In the genomic region with DNA sequence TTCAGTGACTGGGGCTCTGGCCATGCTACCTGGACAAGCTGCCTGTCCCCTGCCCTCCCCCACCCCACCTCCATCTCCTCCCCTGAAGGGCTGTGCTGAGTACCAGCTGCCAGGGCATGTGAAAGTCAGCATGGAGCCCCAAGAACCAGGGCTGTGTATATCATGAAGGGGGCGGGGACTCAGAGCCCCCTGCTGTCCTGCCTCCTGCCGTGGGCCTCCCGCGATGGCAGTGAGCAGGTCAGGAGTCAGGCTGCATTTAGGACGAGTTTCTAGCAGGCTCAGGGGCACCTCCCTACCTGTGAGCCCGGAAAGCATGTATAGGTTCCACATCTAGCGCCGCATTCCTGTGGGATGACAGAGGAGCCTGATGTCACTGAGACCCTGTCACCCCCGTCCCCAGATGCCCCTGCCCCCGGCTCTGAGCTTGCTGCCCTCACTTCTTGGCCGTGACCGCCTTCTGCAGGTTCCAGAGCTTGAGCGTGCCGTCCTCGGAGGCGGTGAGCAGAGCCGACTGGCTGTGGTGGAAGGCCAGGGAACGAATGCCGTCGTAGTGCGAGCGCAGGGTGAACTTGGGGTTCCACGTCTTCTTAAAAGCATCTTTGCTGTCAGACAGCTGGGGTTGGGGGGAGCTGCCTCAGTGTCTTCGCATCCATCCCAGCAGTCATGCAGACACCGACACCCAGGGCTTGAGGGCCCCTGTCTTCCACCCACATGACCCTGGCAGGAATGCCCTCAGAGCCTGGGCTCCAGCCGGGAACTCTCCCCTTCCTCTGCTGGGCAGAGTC, we compare ENCODE assay signal across 16 cellular contexts. TPM values are rescaled to one million over a fixed set of nuclear protein-coding genes. Genes with fewer than 3 reads are reported as not detected.
DNase-seq lines count a peak whose midpoint lies in the region; ATAC-seq and TF ChIP-seq lines count a peak whose summit lies in the region.
"Had no signal": no experiment of that assay in that cellular context is flagged by ENCODE, and none has a peak within 500 bp of the region (broad histone marks: within the 10 kb centered on the region; RNA-seq: fewer than 3 reads in every experiment).

No MANE protein-coding gene starts in this region.

- no peak overlapping the region for H2AFZ ChIP-seq in Karpas-422 (ENCODE audit: low read length)

- H3K4me1 Mint-ChIP-seq in Caco-2 (ENCODE audit: low read depth, unreplicated experiment) (peaks cover 19% of the 10 kb centered on the region), neural crest cell (peaks cover 7% of the 10 kb centered on the region)

- H3K36me3 ChIP-seq in Caco-2 (ENCODE audit: control insufficient read depth, insufficient read depth, low read length) = peaks cover 9% of the 10 kb centered on the region
- H3K36me3 ChIP-seq in Karpas-422 (ENCODE audit: insufficient read depth, low read length) = peaks cover 20% of the 10 kb centered on the region

- DNase-seq in Caco-2 (peak in 1 of 2 experiments; percentile 34), Karpas-422 (peak; percentile 39), neural crest cell (ENCODE audit: low read depth, low spot score) (no peak), activated gamma-delta T cell treated with Interleukin-2 at 50 U/mL for 16 hours (no peak)
- DNase-seq: C1 segment of cervical spinal cord, DMS53, GOT3, HFFc6, Kasumi-1, NCI-H2029 treated with DMSO at 0.1 percent for 48 hours, NCI-H510A treated with DMSO at 0.1 percent for 48 hours, Peyer's patch had no signal

- no peak overlapping the region for H3K4me2 ChIP-seq in Karpas-422 (ENCODE audit: low read depth, low read length, poor library complexity, severe bottlenecking)

- ATAC-seq in GM19328 (IDR thresholded peaks at IDR 0.05; ENCODE audit: unreplicated experiment) (no peak), HG03565 (IDR thresholded peaks at IDR 0.05; ENCODE audit: unreplicated experiment) (no peak), HG03025 (IDR thresholded peaks at IDR 0.05; ENCODE audit: low FRiP score, unreplicated experiment) (no peak)

- H3K9me3 ChIP-seq in Caco-2 (no peaks in the 10 kb centered on the region), Karpas-422 (ENCODE audit: low read length) (no peaks in the 10 kb centered on the region)
- H3K9me3 ChIP-seq: Peyer's patch had no signal

- peaks cover 6% of the 10 kb centered on the region; the same call in 1 of the 2 replicates for H3K4me1 ChIP-seq in Caco-2
- H3K4me1 ChIP-seq in Karpas-422 (ENCODE audit: low read length) = peaks cover 38% of the 10 kb centered on the region

- H3K36me3 Mint-ChIP-seq in Caco-2 (ENCODE audit: insufficient read depth, unreplicated experiment) (peaks cover 90% of the 10 kb centered on the region), neural crest cell (ENCODE audit: low read depth) (peaks cover 8% of the 10 kb centered on the region)

- intact Hi-C loops in Caco-2 (cut with micrococcal nuclease; ENCODE audit: unreplicated experiment) = no loop called here

- CTCF ChIA-PET in Caco-2 (lab: Charles Lee) = no interaction called here

- no peaks in the 10 kb centered on the region for H3K27me3 ChIP-seq in Caco-2 (replicated peaks; ENCODE audit: control insufficient read depth, insufficient read depth, low read length)
- no peaks in the 10 kb centered on the region for H3K27me3 ChIP-seq in Karpas-422 (ENCODE audit: low read length)
- H3K27me3 ChIP-seq: Peyer's patch had no signal

- H3K9ac ChIP-seq in Karpas-422 (ENCODE audit: low read length) = no peak overlapping the region

- H3K9me2 ChIP-seq in Karpas-422 (replicated peaks; ENCODE audit: insufficient read depth, low read length) = no peaks in the 10 kb centered on the region

- TF ChIP-seq CTCF in Caco-2 (IDR thresholded peaks at IDR 0.05; ENCODE audit: insufficient read depth in 1 of 2, low read depth in 1 of 2, low read length in 1 of 2, severe bottlenecking in 1 of 2, unreplicated experiment in 1 of 2) = no peak
- no peak for TF ChIP-seq CTCF in neural crest cell (conservative IDR thresholded peaks at IDR 0.05)

- POLR2A ChIA-PET in Caco-2 (lab: Charles Lee) = no interaction called here

- H3K27ac ChIP-seq in Karpas-422 (ENCODE audit: low read length) (no peak overlapping the region), cingulate gyrus (ENCODE audit: low read depth, low read length) (peak overlapping the region; percentile 49)
- H3K27ac ChIP-seq: Peyer's patch had no signal

- no peak overlapping the region for H3K4me3 Mint-ChIP-seq in Caco-2 (ENCODE audit: unreplicated experiment)
- no peak overlapping the region for H3K4me3 Mint-ChIP-seq in neural crest cell
- H3K4me3 Mint-ChIP-seq: HFFc6 had no signal

- H3K79me2 ChIP-seq in Karpas-422 (ENCODE audit: low read length) = peaks cover 19% of the 10 kb centered on the region

- H3K4me3 ChIP-seq in Caco-2 (ENCODE audit: low read depth, low read length) (no peak overlapping the region), Karpas-422 (ENCODE audit: low read length) (no peak overlapping the region)
- H3K4me3 ChIP-seq: Peyer's patch had no signal

- H3K27me3 Mint-ChIP-seq in Caco-2 (ENCODE audit: insufficient read depth, unreplicated experiment) (no peaks in the 10 kb centered on the region), neural crest cell (ENCODE audit: low read depth) (no peaks in the 10 kb centered on the region)

- H3K9me3 Mint-ChIP-seq in Caco-2 (ENCODE audit: unreplicated experiment) (no peaks in the 10 kb centered on the region), neural crest cell (no peaks in the 10 kb centered on the region)
- H3K9me3 Mint-ChIP-seq: HFFc6 had no signal

- BruUV-seq in Caco-2 (replicated peaks; lab: Mats Ljungman, UMichigan) = no TSS peak

- peak overlapping the region; percentile 22 for H3K27ac Mint-ChIP-seq in Caco-2 (ENCODE audit: unreplicated experiment)
- H3K27ac Mint-ChIP-seq in neural crest cell (ENCODE audit: unreplicated experiment) = peak overlapping the region; percentile 50
- H3K27ac Mint-ChIP-seq: HFFc6 had no signal

- H4K20me1 ChIP-seq in Karpas-422 (ENCODE audit: insufficient read depth, low read depth, low read length) = peaks cover 31% of the 10 kb centered on the region

RNA-seq across cellular contexts. Expression of a gene that starts 8.3 kb away (rescaled TPM):
- total RNA-seq in Caco-2 (2022) (45.4 and 48.4 TPM in 2 replicates), neural crest cell (55.5 and 57.2 TPM in 2 replicates)
- 20.0 and 34.6 TPM in 2 replicates for total RNA-seq in Karpas-422 (2014; rRNA removed; shearing (Covaris generic); ENCODE audit: low replicate concordance)

RNA-seq across cellular contexts. Expression of a gene that starts 20.6 kb away (rescaled TPM):
- total RNA-seq in Caco-2 (2022) = 30.6 and 33.1 TPM in 2 replicates
- 14.6 and 18.4 TPM in 2 replicates for total RNA-seq in Karpas-422 (2014; rRNA removed; shearing (Covaris generic); ENCODE audit: low replicate concordance)
- 31.9 and 38.6 TPM in 2 replicates for total RNA-seq in neural crest cell

RNA-seq across cellular contexts. Expression of a gene that starts 21.0 kb away (rescaled TPM):
- total RNA-seq in Caco-2 (2022) (151 and 162 TPM in 2 replicates), neural crest cell (128 and 138 TPM in 2 replicates)
- 37.5 and 55.2 TPM in 2 replicates for total RNA-seq in Karpas-422 (2014; rRNA removed; shearing (Covaris generic); ENCODE audit: low replicate concordance)
